ENCODE assay signal across 10 cellular contexts in the genomic region with DNA sequence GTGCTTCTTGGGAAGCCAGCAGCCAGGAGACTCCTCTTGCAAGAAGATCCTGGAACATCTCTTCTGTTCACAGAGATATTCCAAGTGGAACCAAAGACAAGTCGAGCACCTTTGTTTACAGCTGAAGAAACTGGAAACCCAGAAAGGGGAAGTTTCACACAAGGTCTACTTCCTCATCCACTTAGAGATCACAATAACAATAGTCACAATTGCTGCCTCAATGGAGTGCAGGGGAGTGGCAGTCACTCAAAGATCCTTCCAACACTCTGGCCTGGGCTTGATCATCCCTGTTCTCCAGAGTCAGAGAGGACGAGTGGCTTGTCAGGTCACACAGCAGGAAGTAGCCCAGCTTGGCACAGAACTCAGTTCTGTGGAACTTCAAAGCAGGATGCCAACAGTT. TPM values are rescaled to one million over a fixed set of nuclear protein-coding genes. Genes with fewer than 3 reads are reported as not detected.
A peak's percentile ranks its signal among the peaks of the same experiment; 100 is the strongest.
DNase-seq lines count a peak whose midpoint lies in the region; ATAC-seq and TF ChIP-seq lines count a peak whose summit lies in the region.
"Had no signal": no experiment of that assay in that cellular context is flagged by ENCODE, and none has a peak within 500 bp of the region (broad histone marks: within the 10 kb centered on the region; RNA-seq: fewer than 3 reads in every experiment).

No MANE protein-coding gene starts in this region.

- H3K27ac Mint-ChIP-seq in natural killer cell: peak overlapping the region in 1 of 2 donors; percentile 29

- no peaks in the 10 kb centered on the region for H3K36me3 Mint-ChIP-seq in natural killer cell

- peaks cover 0 to 10% of the 10 kb centered on the region in 2 donors for H3K4me1 Mint-ChIP-seq in natural killer cell
- H3K4me1 Mint-ChIP-seq: neural crest cell had no signal

- intact Hi-C loops in natural killer cell (cut with micrococcal nuclease): no loop called here

- DNase-seq in NCI-H2029 treated with DMSO at 0.1 percent for 48 hours (lab: John Stamatoyannopoulos, UW): peak; percentile 15
- DNase-seq in left lobe of liver (ENCODE audit: low spot score): no peak
- no peak for DNase-seq in NK-92 treated with Interleukin-12 subunit alpha and Interleukin-12 subunit beta, amount 100 ng/mL, for 24 hours (lab: John Stamatoyannopoulos, UW)
- DNase-seq in stimulated activated CD4-positive, alpha-beta T cell treated with anti-CD3 and anti-CD28 coated beads, Interleukin-15, amount 100 ng/mL, for 24 hours: no peak
- DNase-seq in NCI-H2171 (lab: John Stamatoyannopoulos, UW): no peak
- DNase-seq in natural killer cell: no peak
- DNase-seq: SK-N-SH had no signal

- ATAC-seq in GM18867 (IDR thresholded peaks at IDR 0.05; ENCODE audit: unreplicated experiment): peak; percentile 85
- peak; percentile 77 for ATAC-seq in HG02642 (IDR thresholded peaks at IDR 0.05; ENCODE audit: poor library complexity, unreplicated experiment)
- ATAC-seq in left lobe of liver: peak; percentile 23
- ATAC-seq in natural killer cell: no peak

- H3K4me3 Mint-ChIP-seq in natural killer cell: no peak overlapping the region
- H3K4me3 Mint-ChIP-seq: neural crest cell had no signal

- TF ChIP-seq CTCF in natural killer cell (IDR thresholded peaks at IDR 0.05): no peak

- no peaks in the 10 kb centered on the region for H3K9me3 Mint-ChIP-seq in natural killer cell
- H3K9me3 Mint-ChIP-seq: neural crest cell had no signal

- no peaks in the 10 kb centered on the region for H3K27me3 Mint-ChIP-seq in natural killer cell (ENCODE audit: low read depth in 2 of 2)

RNA-seq across cellular contexts. Expression of gene SIAH1, which starts 46.9 kb away (rescaled TPM):
- 6.9 TPM for total RNA-seq in left lobe of liver
- total RNA-seq in natural killer cell: 10 to 100 TPM; 52.9 to 57.7 (median 55.5) TPM

Comparison
In these comparisons a context has a peak if more than half of its experiments do, and no peak if none do; other contexts are left out.
1. ATAC-seq: peak in GM18867 (single experiment), HG02642 (single experiment) and left lobe of liver (single experiment); none in natural killer cell (0 of 3).